ENCODE assay signal across 8 cellular contexts in the genomic region with DNA sequence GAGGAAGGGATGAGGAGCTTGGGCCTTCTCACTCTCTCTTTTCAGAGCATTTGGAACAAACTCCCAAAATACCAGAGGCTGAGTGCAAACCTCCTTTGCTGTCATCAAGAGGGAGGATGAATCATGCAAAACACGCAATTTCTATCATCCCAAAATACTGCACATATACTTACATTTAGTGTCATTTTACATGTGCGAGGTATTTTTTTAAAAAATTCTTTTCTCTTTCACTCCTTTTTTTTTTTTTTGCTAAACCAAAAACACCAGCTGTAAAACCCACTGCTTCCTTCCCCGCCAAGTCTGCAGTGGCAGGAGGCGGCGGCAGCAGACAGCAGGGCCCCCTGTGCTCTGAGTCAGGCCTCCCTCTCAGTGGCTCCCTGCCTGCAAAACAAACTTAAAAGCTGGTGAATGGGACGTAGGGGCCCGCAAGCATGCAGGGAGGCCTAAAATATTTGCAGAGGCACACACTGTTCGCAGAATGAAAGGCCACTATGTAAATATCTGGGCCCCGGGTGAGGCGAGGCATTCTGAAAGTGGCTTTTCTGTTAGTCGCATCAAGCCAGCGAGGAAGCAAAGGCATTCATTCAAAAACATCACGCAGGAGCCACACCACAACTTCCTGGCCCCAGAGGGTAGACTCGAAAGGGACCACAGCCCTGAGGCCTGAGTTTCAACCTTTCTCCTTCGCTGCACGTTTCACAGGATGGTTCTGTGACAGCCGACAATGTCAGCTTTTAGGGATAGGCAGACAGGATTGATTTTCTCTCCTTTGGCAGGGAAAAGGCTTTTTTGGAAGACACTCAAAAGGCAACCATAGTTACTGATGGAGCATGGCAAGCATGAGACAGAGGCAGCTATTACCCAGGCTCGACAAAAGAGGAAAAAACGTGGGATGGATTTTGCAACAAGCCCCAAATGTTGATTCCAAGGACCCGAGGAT.
A peak's percentile ranks its signal among the peaks of the same experiment; 100 is the strongest.
DNase-seq lines count a peak whose midpoint lies in the region; ATAC-seq lines count a peak whose summit lies in the region.

No MANE protein-coding gene starts in this region.

- WGBS in mesenchymal stem cell: 25% methylated on average over 19 of the region's 20 CpGs

- no peaks in the 10 kb centered on the region for H3K9me3 ChIP-seq in mesenchymal stem cell (ENCODE audit: control insufficient read depth, low read length)

- peaks cover 1% of the 10 kb centered on the region for H3K79me1 ChIP-seq in mesenchymal stem cell (replicated peaks; ENCODE audit: low read length, poor library complexity, severe bottlenecking)

- H2BK15ac ChIP-seq in mesenchymal stem cell (ENCODE audit: low read depth, poor library complexity, severe bottlenecking): no peak overlapping the region

- no peak overlapping the region for H2AFZ ChIP-seq in mesenchymal stem cell (ENCODE audit: low read depth, low read length)

- no peak overlapping the region for H2AK5ac ChIP-seq in mesenchymal stem cell (ENCODE audit: low read length, severe bottlenecking)

- H3K4me1 ChIP-seq in mesenchymal stem cell (ENCODE audit: control insufficient read depth, insufficient read depth, low read depth, low read length): peaks cover 18% of the 10 kb centered on the region

- H2BK12ac ChIP-seq in mesenchymal stem cell (ENCODE audit: low read length in 2 of 2): peak overlapping the region; percentile 12 to 16

- ATAC-seq in GM21825 (IDR thresholded peaks at IDR 0.05; ENCODE audit: unreplicated experiment): peak; percentile 86

- H2BK5ac ChIP-seq in mesenchymal stem cell (ENCODE audit: low read depth, low read length, poor library complexity, severe bottlenecking): no peak overlapping the region

- H3K18ac ChIP-seq in mesenchymal stem cell (ENCODE audit: low read depth in 1 of 2, low read length in 2 of 2): peak overlapping the region; percentile 68 to 92

- H3K4ac ChIP-seq in mesenchymal stem cell (ENCODE audit: low read depth in 1 of 2, low read length in 2 of 2): peak overlapping the region; percentile 59 to 81

- H3K4me3 ChIP-seq in mesenchymal stem cell (ENCODE audit: insufficient read depth in 1 of 2, low read depth in 1 of 2, low read length in 2 of 2): peak overlapping the region in 1 of 2 experiments; percentile 52

- peak overlapping the region; percentile 41 for H4K8ac ChIP-seq in mesenchymal stem cell (ENCODE audit: low read length)

- peak overlapping the region; percentile 83 for H3K9ac ChIP-seq in mesenchymal stem cell (ENCODE audit: low read length)

- peak overlapping the region; percentile 79 for H3K27ac ChIP-seq in mesenchymal stem cell (ENCODE audit: low read length, poor library complexity, severe bottlenecking)

- H3K27me3 ChIP-seq in mesenchymal stem cell (ENCODE audit: control insufficient read depth in 1 of 2, insufficient read depth in 1 of 2, low read length in 2 of 2): no peaks in the 10 kb centered on the region

- peak overlapping the region; percentile 6 for H4K91ac ChIP-seq in mesenchymal stem cell (ENCODE audit: low read length)

- peak overlapping the region; percentile 51 for H3K4me2 ChIP-seq in mesenchymal stem cell (ENCODE audit: low read length, poor library complexity, severe bottlenecking)

- H2BK120ac ChIP-seq in mesenchymal stem cell (ENCODE audit: low read depth, low read length): peak overlapping the region; percentile 74

- H3K23ac ChIP-seq in mesenchymal stem cell (ENCODE audit: low read length in 2 of 2): no peak overlapping the region

- DNase-seq in GDM1 (lab: John Stamatoyannopoulos, UW) (peak; percentile 69), M059J (ENCODE audit: low read depth) (peak; percentile 67), cerebellar cortex (ENCODE audit: low spot score) (peak; percentile 47), mesenchymal stem cell (peak; percentile 86), NCI-H2029 (lab: John Stamatoyannopoulos, UW) (no peak)
- peak; percentile 54 to 61 for DNase-seq in activated CD4-positive, alpha-beta T cell treated with anti-CD3 and anti-CD28 coated beads for 4 hours
- peak; percentile 49 to 54 for DNase-seq in stimulated activated CD8-positive, alpha-beta memory T cell treated with anti-CD3 and anti-CD28 coated beads, Interleukin-15, amount 100 ng/mL, for 4 hours (ENCODE audit: low read depth in 2 of 2)

- H3K36me3 ChIP-seq in mesenchymal stem cell (ENCODE audit: control insufficient read depth in 1 of 2, insufficient read depth in 2 of 2, low read depth in 1 of 2, low read length in 2 of 2): peaks cover 0 to 3% of the 10 kb centered on the region in 2 experiments

- H3K14ac ChIP-seq in mesenchymal stem cell (ENCODE audit: low read length in 2 of 2): no peak overlapping the region
